11 cellular contexts compared by ENCODE assay signal in the genomic region with DNA sequence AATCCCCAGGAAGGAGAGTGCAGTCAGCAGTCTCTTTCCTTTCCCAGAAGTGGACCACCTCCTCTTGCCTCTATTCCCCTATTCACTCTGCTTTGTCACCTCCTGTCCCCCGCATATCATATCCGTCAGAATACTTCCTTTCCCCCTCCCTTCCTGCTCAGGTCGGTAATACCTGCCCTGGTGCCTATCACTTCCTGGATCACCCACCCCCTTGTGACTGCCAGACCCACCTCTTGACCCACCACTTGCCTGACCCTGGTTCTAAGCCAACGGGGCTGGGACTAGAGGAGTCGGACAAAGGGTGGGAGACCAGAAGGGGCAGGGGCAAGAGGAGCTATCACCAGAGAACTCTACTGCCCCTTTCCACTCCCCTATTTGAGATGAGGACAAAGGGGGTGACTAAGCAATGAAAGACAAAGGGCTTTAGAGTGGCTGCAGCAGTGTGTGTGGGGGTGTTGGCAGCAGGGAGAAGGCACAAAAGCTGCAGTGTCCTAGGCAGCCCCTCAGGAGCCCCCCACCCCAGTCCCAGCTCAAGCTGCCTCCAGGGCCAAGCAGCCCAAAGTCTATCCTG. TPM values are rescaled to one million over a fixed set of nuclear protein-coding genes. Genes with fewer than 3 reads are reported as not detected.
DNase-seq lines count a peak whose midpoint lies in the region; ATAC-seq, FAIRE-seq and TF ChIP-seq lines count a peak whose summit lies in the region.
"Had no signal": no experiment of that assay in that cellular context is flagged by ENCODE, and none has a peak within 500 bp of the region (broad histone marks: within the 10 kb centered on the region; RNA-seq: fewer than 3 reads in every experiment).

No MANE protein-coding gene starts in this region.

- TF ChIP-seq CTCF in foreskin keratinocyte (conservative IDR thresholded peaks at IDR 0.05) (no peak), osteocyte (IDR thresholded peaks at IDR 0.05) (no peak), Calu3 (IDR thresholded peaks at IDR 0.05; ENCODE audit: unreplicated experiment) (no peak)

- peak overlapping the region; percentile 83 for H3K27ac ChIP-seq in foreskin keratinocyte

- H3K9me3 Mint-ChIP-seq in osteocyte (ENCODE audit: unreplicated experiment) (no peaks in the 10 kb centered on the region), Calu3 (ENCODE audit: low read depth, unreplicated experiment) (no peaks in the 10 kb centered on the region)

- H3K4me1 Mint-ChIP-seq in osteocyte (ENCODE audit: unreplicated experiment): peaks cover 74% of the 10 kb centered on the region
- peaks cover 48% of the 10 kb centered on the region for H3K4me1 Mint-ChIP-seq in Calu3 (ENCODE audit: low read depth, unreplicated experiment)

- H3K27ac Mint-ChIP-seq in osteocyte (ENCODE audit: unreplicated experiment) (peak overlapping the region; percentile 96), Calu3 (ENCODE audit: unreplicated experiment) (no peak overlapping the region)

- H3K27me3 ChIP-seq in foreskin keratinocyte: no peaks in the 10 kb centered on the region

- H3K4me1 ChIP-seq in foreskin keratinocyte: peaks cover 29% of the 10 kb centered on the region

- no peak for FAIRE-seq in HTR-8/SVneo (lab: Jason Lieb, UNC)
- FAIRE-seq: TTC549 had no signal

- intact Hi-C loops in Calu3 (cut with micrococcal nuclease; ENCODE audit: unreplicated experiment): loop anchor here (10.0 kb wide), 1 partner anchor 544 kb away; a partner anchor contains a TSS

- DNase-seq in C1 segment of cervical spinal cord (lab: John Stamatoyannopoulos, UW) (peak in 12 of 14 donors; percentile 6 to 90 (median 71)), UCSD-AML1 (lab: John Stamatoyannopoulos, UW; ENCODE audit: unreplicated experiment) (peak; percentile 69), foreskin keratinocyte (no peak), osteocyte (ENCODE audit: extremely low spot score, unreplicated experiment) (no peak), Calu3 (no peak), HTR-8/SVneo (ENCODE audit: insufficient read length, low spot score) (no peak)

- ATAC-seq in foreskin keratinocyte (no peak), HG02610 (IDR thresholded peaks at IDR 0.05; ENCODE audit: unreplicated experiment) (no peak), HG03520 (IDR thresholded peaks at IDR 0.05; ENCODE audit: unreplicated experiment) (no peak)

- no TSS peak for BruUV-seq in Calu3 (replicated peaks; lab: Mats Ljungman, UMichigan)

- H3K4me3 Mint-ChIP-seq in osteocyte (ENCODE audit: unreplicated experiment) (no peak overlapping the region), Calu3 (ENCODE audit: low read depth, unreplicated experiment) (no peak overlapping the region)

- CTCF ChIA-PET in Calu3 (lab: Charles Lee): interaction anchor here (0.6 kb wide), 1 partner anchor 172 kb away, joined by 4 read pairs; no protein-coding TSS in a partner anchor

- H3K36me3 Mint-ChIP-seq in osteocyte (ENCODE audit: unreplicated experiment) (peaks cover 11% of the 10 kb centered on the region), Calu3 (ENCODE audit: insufficient read depth, unreplicated experiment) (peaks cover 14% of the 10 kb centered on the region)

- H3K27me3 Mint-ChIP-seq in osteocyte (ENCODE audit: unreplicated experiment) (no peaks in the 10 kb centered on the region), Calu3 (ENCODE audit: unreplicated experiment) (peaks cover 25% of the 10 kb centered on the region)

RNA-seq across cellular contexts. Expression of a gene that starts 1.7 kb away (rescaled TPM):
- total RNA-seq in foreskin keratinocyte: 1.3 and 2.6 TPM in 2 replicates
- 0.27 and 0.34 TPM in 2 replicates for polyA plus RNA-seq in foreskin keratinocyte
- 1.2 TPM in 2 replicates for total RNA-seq in osteocyte
- total RNA-seq in Calu3 (2022): not detected in 2 replicates

RNA-seq across cellular contexts. Expression of a gene that starts 1.7 kb away (rescaled TPM):
- 90.5 and 96.5 TPM in 2 replicates for total RNA-seq in foreskin keratinocyte
- 91.8 and 96.5 TPM in 2 replicates for polyA plus RNA-seq in foreskin keratinocyte
- 82.0 and 82.5 TPM in 2 replicates for total RNA-seq in osteocyte
- total RNA-seq in Calu3 (2022): 91.3 and 98.3 TPM in 2 replicates

RNA-seq across cellular contexts. Expression of a gene that starts 14.6 kb away (rescaled TPM):
- total RNA-seq in foreskin keratinocyte: 0.27 and 0.35 TPM in 2 replicates
- polyA plus RNA-seq in foreskin keratinocyte: 0.27 and 0.43 TPM in 2 replicates
- not detected in 2 replicates for total RNA-seq in osteocyte
- not detected in 2 replicates for total RNA-seq in Calu3 (2022)
- total RNA-seq: G401, kidney epithelial cell had no signal

RNA-seq across cellular contexts. Expression of a gene that starts 22.9 kb away (rescaled TPM):
- not detected in 2 replicates for total RNA-seq in foreskin keratinocyte
- polyA plus RNA-seq in foreskin keratinocyte: not detected in 2 replicates
- total RNA-seq in osteocyte: not detected in 2 replicates
- total RNA-seq in Calu3 (2022): not detected in 2 replicates
- total RNA-seq: G401, kidney epithelial cell had no signal

RNA-seq across cellular contexts. Expression of a gene that starts 23.2 kb away (rescaled TPM):
- total RNA-seq in foreskin keratinocyte (27.3 and 28.8 TPM in 2 replicates), osteocyte (21.7 and 24.3 TPM in 2 replicates), Calu3 (2022) (51.9 and 59.2 TPM in 2 replicates)
- 26.3 and 30.4 TPM in 2 replicates for polyA plus RNA-seq in foreskin keratinocyte

Comparison
In these comparisons a context has a peak if more than half of its experiments do, and no peak if none do; other contexts are left out.
1. DNase-seq: peak in C1 segment of cervical spinal cord (12 of 14) and UCSD-AML1 (single experiment); none in foreskin keratinocyte (0 of 2), osteocyte (single experiment), Calu3 (single experiment) and HTR-8/SVneo (single experiment).